1 cellular context compared by ENCODE assay signal in the genomic region with DNA sequence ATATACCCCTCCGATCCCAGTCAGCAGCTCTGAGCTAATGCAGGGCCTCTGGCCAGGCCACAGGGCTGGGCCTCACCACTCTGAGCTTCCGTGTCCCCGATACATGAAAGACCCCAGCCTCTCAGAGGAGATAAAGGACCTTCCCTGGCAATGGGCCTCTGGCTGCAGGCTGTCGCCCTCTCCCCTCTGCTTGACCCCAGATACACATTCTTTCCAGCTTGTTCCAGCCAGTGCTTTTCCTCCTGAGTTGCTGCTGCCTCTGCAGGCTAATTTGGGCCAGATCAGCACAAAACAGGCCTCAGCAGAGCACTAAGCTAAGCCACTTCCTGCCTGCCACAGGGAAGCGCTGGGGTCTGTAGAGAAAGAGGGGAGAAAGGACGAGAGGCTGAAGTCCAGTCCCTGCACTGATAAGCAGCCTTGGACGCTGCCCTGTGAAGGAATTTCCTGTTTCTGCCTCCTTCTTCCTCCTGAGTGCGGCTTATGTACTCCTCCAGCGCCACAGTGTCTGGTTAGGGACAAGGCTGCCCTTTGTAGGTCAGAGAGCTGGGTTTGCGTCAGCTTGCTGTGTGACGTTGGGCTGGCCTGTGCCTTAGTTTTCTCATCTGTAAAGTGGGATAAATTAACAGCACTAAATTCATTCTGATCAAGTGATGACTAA.
TF ChIP-seq lines count a peak whose summit lies in the region.

No MANE protein-coding gene starts in this region.

TF ChIP-seq in HepG2, 621 proteins besides CTCF, POLR2A, EP300 and RAD21 (continued from another document and continues in another):
- TF ChIP-seq, protein P1, sequence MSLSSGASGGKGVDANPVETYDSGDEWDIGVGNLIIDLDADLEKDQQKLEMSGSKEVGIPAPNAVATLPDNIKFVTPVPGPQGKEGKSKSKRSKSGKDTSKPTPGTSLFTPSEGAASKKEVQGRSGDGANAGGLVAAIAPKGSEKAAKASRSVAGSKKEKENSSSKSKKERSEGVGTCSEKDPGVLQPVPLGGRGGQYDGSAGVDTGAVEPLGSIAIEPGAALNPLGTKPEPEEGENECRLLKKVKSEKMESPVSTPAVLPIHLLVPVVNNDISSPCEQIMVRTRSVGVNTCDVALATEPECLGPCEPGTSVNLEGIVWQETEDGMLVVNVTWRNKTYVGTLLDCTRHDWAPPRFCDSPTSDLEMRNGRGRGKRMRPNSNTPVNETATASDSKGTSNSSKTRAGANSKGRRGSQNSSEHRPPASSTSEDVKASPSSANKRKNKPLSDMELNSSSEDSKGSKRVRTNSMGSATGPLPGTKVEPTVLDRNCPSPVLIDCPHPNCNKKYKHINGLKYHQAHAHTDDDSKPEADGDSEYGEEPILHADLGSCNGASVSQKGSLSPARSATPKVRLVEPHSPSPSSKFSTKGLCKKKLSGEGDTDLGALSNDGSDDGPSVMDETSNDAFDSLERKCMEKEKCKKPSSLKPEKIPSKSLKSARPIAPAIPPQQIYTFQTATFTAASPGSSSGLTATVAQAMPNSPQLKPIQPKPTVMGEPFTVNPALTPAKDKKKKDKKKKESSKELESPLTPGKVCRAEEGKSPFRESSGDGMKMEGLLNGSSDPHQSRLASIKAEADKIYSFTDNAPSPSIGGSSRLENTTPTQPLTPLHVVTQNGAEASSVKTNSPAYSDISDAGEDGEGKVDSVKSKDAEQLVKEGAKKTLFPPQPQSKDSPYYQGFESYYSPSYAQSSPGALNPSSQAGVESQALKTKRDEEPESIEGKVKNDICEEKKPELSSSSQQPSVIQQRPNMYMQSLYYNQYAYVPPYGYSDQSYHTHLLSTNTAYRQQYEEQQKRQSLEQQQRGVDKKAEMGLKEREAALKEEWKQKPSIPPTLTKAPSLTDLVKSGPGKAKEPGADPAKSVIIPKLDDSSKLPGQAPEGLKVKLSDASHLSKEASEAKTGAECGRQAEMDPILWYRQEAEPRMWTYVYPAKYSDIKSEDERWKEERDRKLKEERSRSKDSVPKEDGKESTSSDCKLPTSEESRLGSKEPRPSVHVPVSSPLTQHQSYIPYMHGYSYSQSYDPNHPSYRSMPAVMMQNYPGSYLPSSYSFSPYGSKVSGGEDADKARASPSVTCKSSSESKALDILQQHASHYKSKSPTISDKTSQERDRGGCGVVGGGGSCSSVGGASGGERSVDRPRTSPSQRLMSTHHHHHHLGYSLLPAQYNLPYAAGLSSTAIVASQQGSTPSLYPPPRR (CRISPR knock-in tag; IDR thresholded peaks at IDR 0.05; ENCODE audit: borderline replicate concordance): peak; percentile 75
- TF ChIP-seq ZNF251 (CRISPR knock-in tag; IDR thresholded peaks at IDR 0.05): no peak
- TF ChIP-seq ZFAT (CRISPR knock-in tag; conservative IDR thresholded peaks at IDR 0.05): no peak
- TF ChIP-seq, protein P2, sequence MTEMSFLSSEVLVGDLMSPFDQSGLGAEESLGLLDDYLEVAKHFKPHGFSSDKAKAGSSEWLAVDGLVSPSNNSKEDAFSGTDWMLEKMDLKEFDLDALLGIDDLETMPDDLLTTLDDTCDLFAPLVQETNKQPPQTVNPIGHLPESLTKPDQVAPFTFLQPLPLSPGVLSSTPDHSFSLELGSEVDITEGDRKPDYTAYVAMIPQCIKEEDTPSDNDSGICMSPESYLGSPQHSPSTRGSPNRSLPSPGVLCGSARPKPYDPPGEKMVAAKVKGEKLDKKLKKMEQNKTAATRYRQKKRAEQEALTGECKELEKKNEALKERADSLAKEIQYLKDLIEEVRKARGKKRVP (CRISPR knock-in tag; IDR thresholded peaks at IDR 0.05): peak; percentile 50 to 88; a peak in 2 of 4 replicates
- TF ChIP-seq, protein P3, sequence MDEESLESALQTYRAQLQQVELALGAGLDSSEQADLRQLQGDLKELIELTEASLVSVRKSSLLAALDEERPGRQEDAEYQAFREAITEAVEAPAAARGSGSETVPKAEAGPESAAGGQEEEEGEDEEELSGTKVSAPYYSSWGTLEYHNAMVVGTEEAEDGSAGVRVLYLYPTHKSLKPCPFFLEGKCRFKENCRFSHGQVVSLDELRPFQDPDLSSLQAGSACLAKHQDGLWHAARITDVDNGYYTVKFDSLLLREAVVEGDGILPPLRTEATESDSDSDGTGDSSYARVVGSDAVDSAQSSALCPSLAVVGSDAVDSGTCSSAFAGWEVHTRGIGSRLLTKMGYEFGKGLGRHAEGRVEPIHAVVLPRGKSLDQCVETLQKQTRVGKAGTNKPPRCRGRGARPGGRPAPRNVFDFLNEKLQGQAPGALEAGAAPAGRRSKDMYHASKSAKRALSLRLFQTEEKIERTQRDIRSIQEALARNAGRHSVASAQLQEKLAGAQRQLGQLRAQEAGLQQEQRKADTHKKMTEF (CRISPR knock-in tag; IDR thresholded peaks at IDR 0.05): no peak; the same call in none of the 2 replicates
- TF ChIP-seq, protein P4, sequence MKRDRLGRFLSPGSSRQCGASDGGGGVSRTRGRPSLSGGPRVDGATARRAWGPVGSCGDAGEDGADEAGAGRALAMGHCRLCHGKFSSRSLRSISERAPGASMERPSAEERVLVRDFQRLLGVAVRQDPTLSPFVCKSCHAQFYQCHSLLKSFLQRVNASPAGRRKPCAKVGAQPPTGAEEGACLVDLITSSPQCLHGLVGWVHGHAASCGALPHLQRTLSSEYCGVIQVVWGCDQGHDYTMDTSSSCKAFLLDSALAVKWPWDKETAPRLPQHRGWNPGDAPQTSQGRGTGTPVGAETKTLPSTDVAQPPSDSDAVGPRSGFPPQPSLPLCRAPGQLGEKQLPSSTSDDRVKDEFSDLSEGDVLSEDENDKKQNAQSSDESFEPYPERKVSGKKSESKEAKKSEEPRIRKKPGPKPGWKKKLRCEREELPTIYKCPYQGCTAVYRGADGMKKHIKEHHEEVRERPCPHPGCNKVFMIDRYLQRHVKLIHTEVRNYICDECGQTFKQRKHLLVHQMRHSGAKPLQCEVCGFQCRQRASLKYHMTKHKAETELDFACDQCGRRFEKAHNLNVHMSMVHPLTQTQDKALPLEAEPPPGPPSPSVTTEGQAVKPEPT (CRISPR knock-in tag; IDR thresholded peaks at IDR 0.05; ENCODE audit: low read depth): no peak; the same call in 1 of the 2 replicates
- TF ChIP-seq ZNF788 (CRISPR knock-in tag; IDR thresholded peaks at IDR 0.05; ENCODE audit: borderline replicate concordance): peak; percentile 70; the same call in 1 of the 2 replicates
- no peak for TF ChIP-seq ZNF816 (CRISPR knock-in tag; IDR thresholded peaks at IDR 0.05; ENCODE audit: borderline replicate concordance)
- TF ChIP-seq ZNF383 (CRISPR knock-in tag; IDR thresholded peaks at IDR 0.05; ENCODE audit: borderline replicate concordance): no peak
- TF ChIP-seq, protein P5, sequence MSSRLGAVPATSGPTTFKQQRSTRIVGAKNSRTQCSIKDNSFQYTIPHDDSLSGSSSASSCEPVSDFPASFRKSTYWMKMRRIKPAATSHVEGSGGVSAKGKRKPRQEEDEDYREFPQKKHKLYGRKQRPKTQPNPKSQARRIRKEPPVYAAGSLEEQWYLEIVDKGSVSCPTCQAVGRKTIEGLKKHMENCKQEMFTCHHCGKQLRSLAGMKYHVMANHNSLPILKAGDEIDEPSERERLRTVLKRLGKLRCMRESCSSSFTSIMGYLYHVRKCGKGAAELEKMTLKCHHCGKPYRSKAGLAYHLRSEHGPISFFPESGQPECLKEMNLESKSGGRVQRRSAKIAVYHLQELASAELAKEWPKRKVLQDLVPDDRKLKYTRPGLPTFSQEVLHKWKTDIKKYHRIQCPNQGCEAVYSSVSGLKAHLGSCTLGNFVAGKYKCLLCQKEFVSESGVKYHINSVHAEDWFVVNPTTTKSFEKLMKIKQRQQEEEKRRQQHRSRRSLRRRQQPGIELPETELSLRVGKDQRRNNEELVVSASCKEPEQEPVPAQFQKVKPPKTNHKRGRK (CRISPR knock-in tag; IDR thresholded peaks at IDR 0.05): no peak
- TF ChIP-seq ZNF550 (CRISPR knock-in tag; IDR thresholded peaks at IDR 0.05; ENCODE audit: borderline replicate concordance): no peak
- no peak for TF ChIP-seq SMAD1 (CRISPR knock-in tag; IDR thresholded peaks at IDR 0.05; ENCODE audit: borderline replicate concordance, low read depth)
- 0 out of 2 replicates have a peak, but pooled peaks have one; percentile 10 for TF ChIP-seq SIN3B (IDR thresholded peaks at IDR 0.05; ENCODE audit: low read length)
- peak; percentile 67; the same call in 1 of the 2 replicates for TF ChIP-seq SOX5 (CRISPR knock-in tag; IDR thresholded peaks at IDR 0.05; ENCODE audit: borderline replicate concordance)
- TF ChIP-seq, protein P6, sequence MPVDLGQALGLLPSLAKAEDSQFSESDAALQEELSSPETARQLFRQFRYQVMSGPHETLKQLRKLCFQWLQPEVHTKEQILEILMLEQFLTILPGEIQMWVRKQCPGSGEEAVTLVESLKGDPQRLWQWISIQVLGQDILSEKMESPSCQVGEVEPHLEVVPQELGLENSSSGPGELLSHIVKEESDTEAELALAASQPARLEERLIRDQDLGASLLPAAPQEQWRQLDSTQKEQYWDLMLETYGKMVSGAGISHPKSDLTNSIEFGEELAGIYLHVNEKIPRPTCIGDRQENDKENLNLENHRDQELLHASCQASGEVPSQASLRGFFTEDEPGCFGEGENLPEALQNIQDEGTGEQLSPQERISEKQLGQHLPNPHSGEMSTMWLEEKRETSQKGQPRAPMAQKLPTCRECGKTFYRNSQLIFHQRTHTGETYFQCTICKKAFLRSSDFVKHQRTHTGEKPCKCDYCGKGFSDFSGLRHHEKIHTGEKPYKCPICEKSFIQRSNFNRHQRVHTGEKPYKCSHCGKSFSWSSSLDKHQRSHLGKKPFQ (CRISPR knock-in tag; IDR thresholded peaks at IDR 0.05; ENCODE audit: insufficient replicate concordance): no peak
- TF ChIP-seq SOX13 (IDR thresholded peaks at IDR 0.05): peak; percentile 56; the same call in 1 of the 2 replicates
- TF ChIP-seq SOX13 (CRISPR knock-in tag; conservative IDR thresholded peaks at IDR 0.05 in 1 of 2, IDR thresholded peaks at IDR 0.05 in 1 of 2): peak in 1 of 2 experiments; percentile 66; a peak in 1 of 4 replicates
- no peak for TF ChIP-seq MTF1 (CRISPR knock-in tag; IDR thresholded peaks at IDR 0.05)
- peak; percentile 67; the same call in 1 of the 2 replicates for TF ChIP-seq HMG20A (CRISPR knock-in tag; IDR thresholded peaks at IDR 0.05; ENCODE audit: borderline replicate concordance)
- peak; percentile 80 for TF ChIP-seq SATB2 (CRISPR knock-in tag; IDR thresholded peaks at IDR 0.05)
- peak; percentile 64 for TF ChIP-seq ZEB1 (IDR thresholded peaks at IDR 0.05; ENCODE audit: insufficient replicate concordance, low read depth)
- TF ChIP-seq ZNF264 (CRISPR knock-in tag; IDR thresholded peaks at IDR 0.05): peak; percentile 94
- TF ChIP-seq MEF2D (CRISPR knock-in tag; IDR thresholded peaks at IDR 0.05): peak; percentile 94
- peak; percentile 67; the same call in 1 of the 2 replicates for TF ChIP-seq BRCA1 (CRISPR knock-in tag; IDR thresholded peaks at IDR 0.05)
- TF ChIP-seq SETDB1 (CRISPR knock-in tag; IDR thresholded peaks at IDR 0.05; ENCODE audit: borderline replicate concordance): no peak
- TF ChIP-seq, protein P7, sequence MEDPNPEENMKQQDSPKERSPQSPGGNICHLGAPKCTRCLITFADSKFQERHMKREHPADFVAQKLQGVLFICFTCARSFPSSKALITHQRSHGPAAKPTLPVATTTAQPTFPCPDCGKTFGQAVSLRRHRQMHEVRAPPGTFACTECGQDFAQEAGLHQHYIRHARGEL (CRISPR knock-in tag; IDR thresholded peaks at IDR 0.05): no peak
- no peak for TF ChIP-seq PRMT3 (CRISPR knock-in tag; IDR thresholded peaks at IDR 0.05; ENCODE audit: borderline replicate concordance, low read depth)
- TF ChIP-seq, protein P8, sequence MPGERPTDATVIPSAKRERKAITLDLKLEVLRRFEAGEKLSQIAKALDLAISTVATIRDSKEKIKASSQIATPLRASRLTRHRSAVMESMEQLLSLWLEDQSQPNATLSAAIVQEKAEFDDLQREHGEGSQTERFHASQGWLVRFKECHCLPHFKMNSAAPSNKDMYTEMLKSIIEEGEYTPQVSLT (CRISPR knock-in tag; IDR thresholded peaks at IDR 0.05; ENCODE audit: borderline replicate concordance, low read depth): no peak
- TF ChIP-seq, protein P9, sequence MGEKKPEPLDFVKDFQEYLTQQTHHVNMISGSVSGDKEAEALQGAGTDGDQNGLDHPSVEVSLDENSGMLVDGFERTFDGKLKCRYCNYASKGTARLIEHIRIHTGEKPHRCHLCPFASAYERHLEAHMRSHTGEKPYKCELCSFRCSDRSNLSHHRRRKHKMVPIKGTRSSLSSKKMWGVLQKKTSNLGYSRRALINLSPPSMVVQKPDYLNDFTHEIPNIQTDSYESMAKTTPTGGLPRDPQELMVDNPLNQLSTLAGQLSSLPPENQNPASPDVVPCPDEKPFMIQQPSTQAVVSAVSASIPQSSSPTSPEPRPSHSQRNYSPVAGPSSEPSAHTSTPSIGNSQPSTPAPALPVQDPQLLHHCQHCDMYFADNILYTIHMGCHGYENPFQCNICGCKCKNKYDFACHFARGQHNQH (CRISPR knock-in tag; IDR thresholded peaks at IDR 0.05): peak; percentile 54; the same call in 1 of the 2 replicates
- TF ChIP-seq ZNF30 (CRISPR knock-in tag; IDR thresholded peaks at IDR 0.05): no peak
- peak; percentile 86 for TF ChIP-seq IRF2 (CRISPR knock-in tag; IDR thresholded peaks at IDR 0.05)
- no peak for TF ChIP-seq RFX1 (IDR thresholded peaks at IDR 0.05)
- 0 out of 2 replicates have a peak, but pooled peaks have one; percentile 25 for TF ChIP-seq FOSL1 (CRISPR knock-in tag; IDR thresholded peaks at IDR 0.05; ENCODE audit: borderline replicate concordance)
- TF ChIP-seq FOSL2 (CRISPR knock-in tag; IDR thresholded peaks at IDR 0.05): peak; percentile 68
- peak; percentile 72; the same call in 1 of the 2 replicates for TF ChIP-seq ZNF605 (CRISPR knock-in tag; IDR thresholded peaks at IDR 0.05)
- TF ChIP-seq, protein P10, sequence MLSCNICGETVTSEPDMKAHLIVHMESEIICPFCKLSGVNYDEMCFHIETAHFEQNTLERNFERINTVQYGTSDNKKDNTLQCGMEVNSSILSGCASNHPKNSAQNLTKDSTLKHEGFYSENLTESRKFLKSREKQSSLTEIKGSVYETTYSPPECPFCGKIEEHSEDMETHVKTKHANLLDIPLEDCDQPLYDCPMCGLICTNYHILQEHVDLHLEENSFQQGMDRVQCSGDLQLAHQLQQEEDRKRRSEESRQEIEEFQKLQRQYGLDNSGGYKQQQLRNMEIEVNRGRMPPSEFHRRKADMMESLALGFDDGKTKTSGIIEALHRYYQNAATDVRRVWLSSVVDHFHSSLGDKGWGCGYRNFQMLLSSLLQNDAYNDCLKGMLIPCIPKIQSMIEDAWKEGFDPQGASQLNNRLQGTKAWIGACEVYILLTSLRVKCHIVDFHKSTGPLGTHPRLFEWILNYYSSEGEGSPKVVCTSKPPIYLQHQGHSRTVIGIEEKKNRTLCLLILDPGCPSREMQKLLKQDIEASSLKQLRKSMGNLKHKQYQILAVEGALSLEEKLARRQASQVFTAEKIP (CRISPR knock-in tag; IDR thresholded peaks at IDR 0.05; ENCODE audit: borderline replicate concordance): no peak
- TF ChIP-seq MYNN (CRISPR knock-in tag; IDR thresholded peaks at IDR 0.05; ENCODE audit: low read depth): no peak
- TF ChIP-seq, protein P11, sequence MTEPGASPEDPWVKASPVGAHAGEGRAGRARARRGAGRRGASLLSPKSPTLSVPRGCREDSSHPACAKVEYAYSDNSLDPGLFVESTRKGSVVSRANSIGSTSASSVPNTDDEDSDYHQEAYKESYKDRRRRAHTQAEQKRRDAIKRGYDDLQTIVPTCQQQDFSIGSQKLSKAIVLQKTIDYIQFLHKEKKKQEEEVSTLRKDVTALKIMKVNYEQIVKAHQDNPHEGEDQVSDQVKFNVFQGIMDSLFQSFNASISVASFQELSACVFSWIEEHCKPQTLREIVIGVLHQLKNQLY (CRISPR knock-in tag; IDR thresholded peaks at IDR 0.05): peak; percentile 56
- 0 out of 2 replicates have a peak, but pooled peaks have one; percentile 30 for TF ChIP-seq MED13 (CRISPR knock-in tag; IDR thresholded peaks at IDR 0.05)
- TF ChIP-seq ZNF468 (CRISPR knock-in tag; IDR thresholded peaks at IDR 0.05): no peak
